ENCODE assay signal across 1 cellular context in genomic region chr11:103086461-103086860, GRCh38.
TF ChIP-seq lines count a peak whose summit lies in the region.

No MANE protein-coding gene starts in this region.

TF ChIP-seq in GM23338, 12 proteins besides CTCF, POLR2A, EP300 and RAD21 (continued from another document):
- TF ChIP-seq ZNF462 (CRISPR knock-in tag; IDR thresholded peaks at IDR 0.05) (no peak), ZNF114 (CRISPR knock-in tag; IDR thresholded peaks at IDR 0.05) (no peak), ZNF331 (CRISPR knock-in tag; IDR thresholded peaks at IDR 0.05; ENCODE audit: low read depth) (no peak), REST (IDR thresholded peaks at IDR 0.05; ENCODE audit: unreplicated experiment) (no peak), NANOG (IDR thresholded peaks at IDR 0.05; ENCODE audit: borderline replicate concordance) (no peak)
